19 cellular contexts compared by ENCODE assay signal in genomic region chr4:181766061-181766460, GRCh38.
DNase-seq lines count a peak whose midpoint lies in the region; ATAC-seq, FAIRE-seq and TF ChIP-seq lines count a peak whose summit lies in the region.
"Had no signal": no experiment of that assay in that cellular context is flagged by ENCODE, and none has a peak within 500 bp of the region (broad histone marks: within the 10 kb centered on the region; RNA-seq: fewer than 3 reads in every experiment).

No MANE protein-coding gene starts in this region.

- H3K4me3 ChIP-seq in Caco-2 (ENCODE audit: low read depth, low read length) (no peak overlapping the region; the same call in 1 of the 2 replicates), astrocyte (ENCODE audit: insufficient read depth, low read depth, low read length) (no peak overlapping the region), skeletal muscle cell (ENCODE audit: low read depth, low read length) (peak overlapping the region; percentile 2)
- H3K4me3 ChIP-seq: Peyer's patch, SJSA1 had no signal

- POLR2A ChIA-PET in Caco-2 (lab: Charles Lee) = no interaction called here

- H3K36me3 Mint-ChIP-seq in Caco-2 (ENCODE audit: insufficient read depth, unreplicated experiment) (no peaks in the 10 kb centered on the region), astrocyte (ENCODE audit: low read depth, unreplicated experiment) (no peaks in the 10 kb centered on the region)
- H3K36me3 Mint-ChIP-seq in activated naive CD8-positive, alpha-beta T cell treated with anti-CD3 and anti-CD28 coated beads, Interleukin-2, amount 50 U/mL, for 24 hours (ENCODE audit: low read depth) = no peaks in the 10 kb centered on the region

- H3K27me3 Mint-ChIP-seq in Caco-2 (ENCODE audit: insufficient read depth, unreplicated experiment) = no peaks in the 10 kb centered on the region
- H3K27me3 Mint-ChIP-seq in astrocyte (ENCODE audit: low read depth, unreplicated experiment) = no peaks in the 10 kb centered on the region
- no peaks in the 10 kb centered on the region for H3K27me3 Mint-ChIP-seq in activated naive CD8-positive, alpha-beta T cell treated with anti-CD3 and anti-CD28 coated beads, Interleukin-2, amount 50 U/mL, for 24 hours

- TF ChIP-seq CTCF in Caco-2 (IDR thresholded peaks at IDR 0.05; ENCODE audit: insufficient read depth in 1 of 2, low read depth in 1 of 2, low read length in 1 of 2, severe bottlenecking in 1 of 2, unreplicated experiment in 1 of 2) (no peak), astrocyte (IDR thresholded peaks at IDR 0.05; ENCODE audit: insufficient read depth, low read depth, low read length) (no peak)

- no peak for ATAC-seq in activated naive CD8-positive, alpha-beta T cell treated with anti-CD3 and anti-CD28 coated beads, Interleukin-2, amount 50 U/mL, for 24 hours
- no peak for ATAC-seq in GM21515 (IDR thresholded peaks at IDR 0.05; ENCODE audit: unreplicated experiment)

- DNase-seq in Caco-2 = peak in 1 of 2 experiments; percentile 3
- DNase-seq in HS-27A (ENCODE audit: low read depth) = peak; percentile 19
- no peak for DNase-seq in astrocyte (ENCODE audit: low read depth)
- no peak for DNase-seq in skeletal muscle cell (ENCODE audit: low read depth)
- no peak for DNase-seq in activated naive CD8-positive, alpha-beta T cell treated with anti-CD3 and anti-CD28 coated beads, Interleukin-2, amount 50 U/mL, for 24 hours
- no peak for DNase-seq in NCI-H524 (lab: John Stamatoyannopoulos, UW)
- DNase-seq: GF-D8; GOT3; Kasumi-1; NCI-H1105; NCI-H2081; NCI-H2171 treated with DMSO at 0.1 percent for 48 hours; NCI-H446; NCI-H69; NK-92 treated with Interleukin-12 subunit alpha and Interleukin-12 subunit beta, amount 100 ng/mL, for 24 hours; Peyer's patch had no signal

- H3K27ac Mint-ChIP-seq in Caco-2 (ENCODE audit: unreplicated experiment) = peak overlapping the region; percentile 30
- peak overlapping the region; percentile 75 for H3K27ac Mint-ChIP-seq in astrocyte (ENCODE audit: unreplicated experiment)
- H3K27ac Mint-ChIP-seq in activated naive CD8-positive, alpha-beta T cell treated with anti-CD3 and anti-CD28 coated beads, Interleukin-2, amount 50 U/mL, for 24 hours = no peak overlapping the region

- no peak for FAIRE-seq in astrocyte (lab: Jason Lieb, UNC)

- BruUV-seq in Caco-2 (replicated peaks; lab: Mats Ljungman, UMichigan) = no TSS peak

- H3K9ac ChIP-seq in astrocyte (ENCODE audit: low read length) = no peak overlapping the region

- peak overlapping the region; percentile 63 for H3K4me3 Mint-ChIP-seq in Caco-2 (ENCODE audit: unreplicated experiment)
- no peak overlapping the region for H3K4me3 Mint-ChIP-seq in astrocyte (ENCODE audit: unreplicated experiment)
- no peak overlapping the region for H3K4me3 Mint-ChIP-seq in activated naive CD8-positive, alpha-beta T cell treated with anti-CD3 and anti-CD28 coated beads, Interleukin-2, amount 50 U/mL, for 24 hours

- peak overlapping the region; percentile 3 for H3K4me2 ChIP-seq in astrocyte (ENCODE audit: low read length)

- peaks cover 8% of the 10 kb centered on the region for H3K4me1 Mint-ChIP-seq in Caco-2 (ENCODE audit: low read depth, unreplicated experiment)
- peaks cover 10% of the 10 kb centered on the region for H3K4me1 Mint-ChIP-seq in astrocyte (ENCODE audit: low read depth, unreplicated experiment)
- H3K4me1 Mint-ChIP-seq in activated naive CD8-positive, alpha-beta T cell treated with anti-CD3 and anti-CD28 coated beads, Interleukin-2, amount 50 U/mL, for 24 hours = no peaks in the 10 kb centered on the region

- intact Hi-C loops in Caco-2 (cut with micrococcal nuclease; ENCODE audit: unreplicated experiment) = no loop called here

- H3K27me3 ChIP-seq in Caco-2 (replicated peaks; ENCODE audit: control insufficient read depth, insufficient read depth, low read length) (no peaks in the 10 kb centered on the region), astrocyte (ENCODE audit: insufficient read depth, low read length) (no peaks in the 10 kb centered on the region)
- H3K27me3 ChIP-seq: Peyer's patch had no signal

- no peak overlapping the region for H3K27ac ChIP-seq in astrocyte (ENCODE audit: low read depth, low read length)
- H3K27ac ChIP-seq: C4-2B, Peyer's patch, SJSA1 had no signal

- no peaks in the 10 kb centered on the region for H3K36me3 ChIP-seq in Caco-2 (ENCODE audit: control insufficient read depth, insufficient read depth, low read length)
- H3K36me3 ChIP-seq in astrocyte (ENCODE audit: insufficient read depth, low read length) = no peaks in the 10 kb centered on the region
- H3K36me3 ChIP-seq: Peyer's patch, SJSA1 had no signal

- H3K79me2 ChIP-seq in astrocyte (ENCODE audit: insufficient read depth, low read length) = no peaks in the 10 kb centered on the region

- H2AFZ ChIP-seq in astrocyte (ENCODE audit: low read depth, low read length) = no peak overlapping the region

- H4K20me1 ChIP-seq in astrocyte (ENCODE audit: insufficient read depth, low read length) = no peaks in the 10 kb centered on the region

- H3K9me3 Mint-ChIP-seq in Caco-2 (ENCODE audit: unreplicated experiment) (no peaks in the 10 kb centered on the region), astrocyte (ENCODE audit: unreplicated experiment) (no peaks in the 10 kb centered on the region)
- H3K9me3 Mint-ChIP-seq in activated naive CD8-positive, alpha-beta T cell treated with anti-CD3 and anti-CD28 coated beads, Interleukin-2, amount 50 U/mL, for 24 hours = peaks cover 19% of the 10 kb centered on the region

- H3K4me1 ChIP-seq in Caco-2 (peaks cover 10% of the 10 kb centered on the region; the same call in 1 of the 2 replicates), astrocyte (ENCODE audit: insufficient read depth, low read length) (peaks cover 8% of the 10 kb centered on the region)
- H3K4me1 ChIP-seq: Peyer's patch had no signal

- CTCF ChIA-PET in Caco-2 (lab: Charles Lee) = no interaction called here

- H3K9me3 ChIP-seq in Caco-2 (no peaks in the 10 kb centered on the region), astrocyte (ENCODE audit: insufficient read depth, low read depth, low read length) (no peaks in the 10 kb centered on the region)
- H3K9me3 ChIP-seq: Peyer's patch, SJSA1 had no signal
